ENCODE assay signal across 8 cellular contexts in the genomic region with DNA sequence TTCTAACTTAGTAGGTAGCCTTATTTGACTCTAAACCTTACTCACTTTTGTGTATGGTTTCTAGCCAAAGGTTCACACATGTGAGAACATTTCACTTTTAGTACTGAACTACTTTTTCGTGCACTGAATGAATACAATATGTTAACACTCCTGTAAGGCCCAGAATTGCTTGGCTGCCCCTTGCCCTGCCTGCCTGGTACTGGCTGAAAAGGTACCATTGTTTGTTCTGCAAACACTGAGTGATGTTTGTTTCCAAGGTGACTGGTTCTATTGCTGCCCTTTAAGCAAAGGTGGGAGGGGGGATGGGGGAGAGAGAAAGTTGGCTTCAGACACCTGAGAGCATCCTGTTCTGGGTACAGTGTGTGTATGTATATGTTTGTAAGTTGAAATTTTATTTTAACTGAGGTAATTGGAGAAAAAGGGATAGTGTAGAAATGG. TPM values are rescaled to one million over a fixed set of nuclear protein-coding genes. Genes with fewer than 3 reads are reported as not detected.
DNase-seq lines count a peak whose midpoint lies in the region; ATAC-seq and TF ChIP-seq lines count a peak whose summit lies in the region.

No MANE protein-coding gene starts in this region.

- CTCF ChIA-PET in WTC11 (lab: Charles Lee) = no interaction called here

- no peak for TF ChIP-seq CTCF in WTC11 (IDR thresholded peaks at IDR 0.05)
- TF ChIP-seq CTCF in hepatocyte (IDR thresholded peaks at IDR 0.05; ENCODE audit: poor library complexity) = no peak

- intact Hi-C loops in Right ventricle myocardium superior (cut with DNase I) (no loop called here), cardiac septum (cut with DNase I) (no loop called here)

- peaks cover 8% of the 10 kb centered on the region for H4K20me1 ChIP-seq in hepatocyte (ENCODE audit: insufficient read depth, poor library complexity, severe bottlenecking)

- H3K4me3 ChIP-seq in hepatocyte = no peak overlapping the region
- no peak overlapping the region for H3K4me3 ChIP-seq in subcutaneous abdominal adipose tissue (ENCODE audit: low read depth in 1 of 5, low read length in 5 of 5)

- DNase-seq in Right ventricle myocardium superior (no peak), cardiac septum (ENCODE audit: low spot score) (no peak), WTC11 (ENCODE audit: low spot score) (peak; percentile 36), hepatocyte (ENCODE audit: low spot score) (peak; percentile 58), Kasumi-1 (lab: John Stamatoyannopoulos, UW) (no peak)
- DNase-seq in stimulated activated CD4-positive, alpha-beta T cell treated with anti-CD3 and anti-CD28 coated beads, Interleukin-2, amount 100 ng/mL, for 24 hours = no peak
- DNase-seq in activated CD4-positive, CD25-positive, alpha-beta regulatory T cell treated with anti-CD3 and anti-CD28 coated beads, Interleukin-2, amount 50 U/mL, for 72 hours = no peak

- no peak overlapping the region for H2AFZ ChIP-seq in hepatocyte

- H3K9me2 ChIP-seq in hepatocyte (replicated peaks; ENCODE audit: insufficient read depth) = no peaks in the 10 kb centered on the region

- H3K4me1 Mint-ChIP-seq in WTC11 = peaks cover 69% of the 10 kb centered on the region

- peaks cover 91% of the 10 kb centered on the region for H3K79me2 ChIP-seq in hepatocyte

- H3K36me3 ChIP-seq in hepatocyte (replicated peaks; ENCODE audit: insufficient read depth, low read depth) (no peaks in the 10 kb centered on the region), subcutaneous abdominal adipose tissue (ENCODE audit: control insufficient read depth in 5 of 5, insufficient read depth in 5 of 5, low read length in 5 of 5) (no peaks in the 10 kb centered on the region)

- 53% methylated on average over 1 of the region's 1 CpG for WGBS in hepatocyte (ENCODE audit: low lambda C conversion rate, missing lambda C conversion rate)

- ATAC-seq in Right ventricle myocardium superior (ENCODE audit: poor library complexity) = peak; percentile 45
- peak; percentile 35 for ATAC-seq in WTC11

- H3K4me2 ChIP-seq in hepatocyte = peak overlapping the region; percentile 30

- H3K9me3 Mint-ChIP-seq in WTC11 = no peaks in the 10 kb centered on the region

- POLR2A ChIA-PET in WTC11 (lab: Charles Lee) = no interaction called here

- H3K9ac ChIP-seq in subcutaneous abdominal adipose tissue (ENCODE audit: low read length in 5 of 5) = peak overlapping the region in 1 of 5 donors; percentile 24

- peak overlapping the region; percentile 7; the same call in 1 of the 2 replicates for H3K4me3 Mint-ChIP-seq in WTC11

- H3K27ac Mint-ChIP-seq in WTC11 = no peak overlapping the region; the same call in 1 of the 2 replicates

- H3K27me3 ChIP-seq in hepatocyte (no peaks in the 10 kb centered on the region), subcutaneous abdominal adipose tissue (ENCODE audit: control insufficient read depth in 5 of 5, insufficient read depth in 4 of 5, low read length in 5 of 5) (no peaks in the 10 kb centered on the region)

- H3K4me1 ChIP-seq in hepatocyte (ENCODE audit: insufficient read depth) = peaks cover 43% of the 10 kb centered on the region
- peaks cover 5 to 60% (median 50%) of the 10 kb centered on the region in 5 donors for H3K4me1 ChIP-seq in subcutaneous abdominal adipose tissue (ENCODE audit: control insufficient read depth in 5 of 5, insufficient read depth in 5 of 5, low read length in 5 of 5)

- peak overlapping the region; percentile 68 for H3K27ac ChIP-seq in hepatocyte
- H3K27ac ChIP-seq in subcutaneous abdominal adipose tissue (ENCODE audit: low read depth, low read length) = peak overlapping the region; percentile 97

- H3K9me3 ChIP-seq in hepatocyte (ENCODE audit: low read depth) = no peaks in the 10 kb centered on the region
- H3K9me3 ChIP-seq in subcutaneous abdominal adipose tissue (ENCODE audit: control insufficient read depth in 5 of 5, low read length in 5 of 5) = no peaks in the 10 kb centered on the region

- H3K36me3 Mint-ChIP-seq in WTC11 = no peaks in the 10 kb centered on the region

- no peaks in the 10 kb centered on the region for H3K27me3 Mint-ChIP-seq in WTC11 (ENCODE audit: low read depth)

TF ChIP-seq in WTC11, 78 proteins besides CTCF, POLR2A, EP300 and RAD21:
- TF ChIP-seq, protein P1, sequence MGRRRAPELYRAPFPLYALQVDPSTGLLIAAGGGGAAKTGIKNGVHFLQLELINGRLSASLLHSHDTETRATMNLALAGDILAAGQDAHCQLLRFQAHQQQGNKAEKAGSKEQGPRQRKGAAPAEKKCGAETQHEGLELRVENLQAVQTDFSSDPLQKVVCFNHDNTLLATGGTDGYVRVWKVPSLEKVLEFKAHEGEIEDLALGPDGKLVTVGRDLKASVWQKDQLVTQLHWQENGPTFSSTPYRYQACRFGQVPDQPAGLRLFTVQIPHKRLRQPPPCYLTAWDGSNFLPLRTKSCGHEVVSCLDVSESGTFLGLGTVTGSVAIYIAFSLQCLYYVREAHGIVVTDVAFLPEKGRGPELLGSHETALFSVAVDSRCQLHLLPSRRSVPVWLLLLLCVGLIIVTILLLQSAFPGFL (CRISPR knock-in tag; IDR thresholded peaks at IDR 0.05; ENCODE audit: borderline replicate concordance) = no peak
- TF ChIP-seq GABPB1 (CRISPR knock-in tag; IDR thresholded peaks at IDR 0.05) = peak; percentile 50; the same call in 1 of the 2 replicates
TF ChIP-seq in WTC11: peak in this region for 1.

RNA-seq across cellular contexts. Expression of a gene that starts 31.2 kb away (rescaled TPM):
- total RNA-seq in Right ventricle myocardium superior = 34.2 TPM
- 27.8 TPM for total RNA-seq in cardiac septum
- 38.5 to 39.4 TPM (median 39.4 TPM) in 3 replicates for total RNA-seq in WTC11 (2021)
- total RNA-seq in hepatocyte = 23.6 and 28.7 TPM in 2 replicates
- polyA plus RNA-seq in hepatocyte = 15.2 and 19.7 TPM in 2 replicates

Comparison
In these comparisons a context has a peak if more than half of its experiments do, and no peak if none do; other contexts are left out.
1. DNase-seq: peak in WTC11 (single experiment) and hepatocyte (single experiment); none in Right ventricle myocardium superior (single experiment), cardiac septum (single experiment), stimulated activated CD4-positive, alpha-beta T cell treated with anti-CD3 and anti-CD28 coated beads, Interleukin-2, amount 100 ng/mL, for 24 hours (0 of 2), activated CD4-positive, CD25-positive, alpha-beta regulatory T cell treated with anti-CD3 and anti-CD28 coated beads, Interleukin-2, amount 50 U/mL, for 72 hours (single experiment) and Kasumi-1 (0 of 2).